In genomic region chr3:24495334-24495994, GRCh38 we compare ENCODE assay signal across 7 cellular contexts. TPM values are rescaled to one million over a fixed set of nuclear protein-coding genes. Genes with fewer than 3 reads are reported as not detected.
DNase-seq lines count a peak whose midpoint lies in the region; ATAC-seq and TF ChIP-seq lines count a peak whose summit lies in the region.

No MANE protein-coding gene starts in this region.

- TF ChIP-seq CTCF in glutamatergic neuron (IDR thresholded peaks at IDR 0.05; ENCODE audit: partially characterized antibody, unreplicated experiment) (peak; percentile 41), osteoblast (IDR thresholded peaks at IDR 0.05; ENCODE audit: extremely low read depth, low read depth, low read length) (no peak)
- no peak for TF ChIP-seq CTCF in CD4-positive, alpha-beta T cell (IDR thresholded peaks at IDR 0.05)

- no peak overlapping the region for H3K27ac ChIP-seq in osteoblast (ENCODE audit: low read depth, low read length)
- H3K27ac ChIP-seq in CD4-positive, alpha-beta T cell (ENCODE audit: low read depth, low read length): no peak overlapping the region

- POLR2A ChIA-PET in CD4-positive, alpha-beta T cell (lab: Charles Lee): no interaction called here

- DNase-seq in H7 (peak; percentile 79), SW480 (ENCODE audit: low spot score) (peak; percentile 58), glutamatergic neuron (peak; percentile 36), osteoblast (ENCODE audit: insufficient read length, low spot score, missing footprints) (peak; percentile 56), NCI-H2227 treated with DMSO at 0.1 percent for 48 hours (lab: John Stamatoyannopoulos, UW) (no peak), NCI-H1092 treated with DMSO at 0.1 percent for 48 hours (lab: John Stamatoyannopoulos, UW) (no peak)
- no peak for DNase-seq in CD4-positive, alpha-beta T cell

- H3K4me1 ChIP-seq in osteoblast (ENCODE audit: insufficient read depth, low read length): no peaks in the 10 kb centered on the region

- no peaks in the 10 kb centered on the region for H3K9me3 ChIP-seq in osteoblast (ENCODE audit: low read depth, low read length)
- H3K9me3 ChIP-seq in CD4-positive, alpha-beta T cell (ENCODE audit: control insufficient read depth, low read length): no peaks in the 10 kb centered on the region

- peak overlapping the region; percentile 65 for H3K4me3 ChIP-seq in H7 (ENCODE audit: insufficient read depth, low read depth, low read length)
- peak overlapping the region; percentile 54 for H3K4me3 ChIP-seq in osteoblast (ENCODE audit: insufficient read depth, low read length)

- H3K36me3 ChIP-seq in H7 (replicated peaks; ENCODE audit: control insufficient read depth, insufficient read depth, low read length): no peaks in the 10 kb centered on the region
- no peaks in the 10 kb centered on the region for H3K36me3 ChIP-seq in osteoblast (ENCODE audit: insufficient read depth, low read length)

- no peaks in the 10 kb centered on the region for H4K20me1 ChIP-seq in osteoblast (ENCODE audit: insufficient read depth, low read length)

- H3K4me3 Mint-ChIP-seq in glutamatergic neuron (ENCODE audit: unreplicated experiment): peak overlapping the region; percentile 84
- no peak overlapping the region for H3K4me3 Mint-ChIP-seq in CD4-positive, alpha-beta T cell

- CTCF ChIA-PET in CD4-positive, alpha-beta T cell (lab: Charles Lee): no interaction called here

- H3K27ac Mint-ChIP-seq in glutamatergic neuron (ENCODE audit: unreplicated experiment): no peak overlapping the region
- H3K27ac Mint-ChIP-seq in CD4-positive, alpha-beta T cell: no peak overlapping the region

- intact Hi-C loops in CD4-positive, alpha-beta T cell (cut with DNase I, micrococcal nuclease): no loop called here

- H3K27me3 ChIP-seq in H7 (ENCODE audit: control insufficient read depth, insufficient read depth, low read length) (peaks cover 33% of the 10 kb centered on the region), osteoblast (ENCODE audit: insufficient read depth, low read length) (peaks cover 39% of the 10 kb centered on the region)
- peaks cover 49% of the 10 kb centered on the region for H3K27me3 ChIP-seq in CD4-positive, alpha-beta T cell (ENCODE audit: control insufficient read depth, insufficient read depth, low read length)

- ATAC-seq in CD4-positive, alpha-beta T cell (ENCODE audit: poor library complexity): no peak

- H2AFZ ChIP-seq in osteoblast (ENCODE audit: low read length): no peak overlapping the region

- no peaks in the 10 kb centered on the region for H3K36me3 Mint-ChIP-seq in glutamatergic neuron (ENCODE audit: unreplicated experiment)
- no peaks in the 10 kb centered on the region for H3K36me3 Mint-ChIP-seq in CD4-positive, alpha-beta T cell (ENCODE audit: low read depth)

- peaks cover 7% of the 10 kb centered on the region for H3K27me3 Mint-ChIP-seq in glutamatergic neuron (ENCODE audit: unreplicated experiment)
- peaks cover 64% of the 10 kb centered on the region for H3K27me3 Mint-ChIP-seq in CD4-positive, alpha-beta T cell

- no peaks in the 10 kb centered on the region for H3K79me2 ChIP-seq in osteoblast (ENCODE audit: insufficient read depth, low read length)

- H3K4me1 Mint-ChIP-seq in glutamatergic neuron (ENCODE audit: low read depth, unreplicated experiment): peaks cover 2% of the 10 kb centered on the region
- H3K4me1 Mint-ChIP-seq in CD4-positive, alpha-beta T cell (ENCODE audit: low read depth): no peaks in the 10 kb centered on the region

- no peaks in the 10 kb centered on the region for H3K9me3 Mint-ChIP-seq in glutamatergic neuron (ENCODE audit: unreplicated experiment)
- H3K9me3 Mint-ChIP-seq in CD4-positive, alpha-beta T cell: no peaks in the 10 kb centered on the region

- no peak overlapping the region for H3K4me2 ChIP-seq in osteoblast (ENCODE audit: insufficient read depth, low read length)

RNA-seq across cellular contexts. Expression of gene THRB, which starts 0.8 kb away (rescaled TPM):
- 1.0 and 5.0 TPM in 2 replicates for total RNA-seq in H7 (2014; rRNA removed; shearing (Covaris generic))
- total RNA-seq in glutamatergic neuron (ENCODE audit: unreplicated experiment) (0.56 TPM), osteoblast (0.36 and 0.88 TPM in 2 replicates)
- not detected for total RNA-seq in CD4-positive, alpha-beta T cell

Comparison
In these comparisons a context has a peak if more than half of its experiments do, and no peak if none do; other contexts are left out.
1. DNase-seq: peak in H7 (single experiment), SW480 (single experiment), glutamatergic neuron (single experiment) and osteoblast (single experiment); none in NCI-H2227 treated with DMSO at 0.1 percent for 48 hours (single experiment), CD4-positive, alpha-beta T cell (0 of 10) and NCI-H1092 treated with DMSO at 0.1 percent for 48 hours (single experiment).